Comparison of ENCODE assay signal across 1 cellular context in the genomic region with DNA sequence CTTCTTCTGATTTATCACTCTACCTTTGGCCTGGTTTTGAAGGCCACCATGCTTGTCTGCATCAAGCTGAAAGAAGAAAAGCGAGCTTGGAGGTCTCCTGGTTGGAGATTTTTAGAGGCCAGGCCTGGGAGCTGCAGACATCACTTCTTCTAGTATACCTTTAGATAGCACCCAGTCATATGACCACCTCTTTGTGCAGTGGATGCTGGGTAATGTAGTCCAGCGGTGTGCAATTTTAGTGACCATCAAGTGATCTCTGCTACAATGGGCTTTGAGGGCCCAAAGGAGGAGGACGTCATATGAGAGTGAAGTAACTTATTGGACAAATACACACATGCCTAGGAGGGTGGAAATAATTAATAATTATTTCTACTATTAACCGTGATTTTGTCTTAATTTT.
TF ChIP-seq lines count a peak whose summit lies in the region.

No MANE protein-coding gene starts in this region.

TF ChIP-seq in K562, 482 proteins besides CTCF, POLR2A, EP300 and RAD21 (continues in another document):
- TF ChIP-seq, protein P1, sequence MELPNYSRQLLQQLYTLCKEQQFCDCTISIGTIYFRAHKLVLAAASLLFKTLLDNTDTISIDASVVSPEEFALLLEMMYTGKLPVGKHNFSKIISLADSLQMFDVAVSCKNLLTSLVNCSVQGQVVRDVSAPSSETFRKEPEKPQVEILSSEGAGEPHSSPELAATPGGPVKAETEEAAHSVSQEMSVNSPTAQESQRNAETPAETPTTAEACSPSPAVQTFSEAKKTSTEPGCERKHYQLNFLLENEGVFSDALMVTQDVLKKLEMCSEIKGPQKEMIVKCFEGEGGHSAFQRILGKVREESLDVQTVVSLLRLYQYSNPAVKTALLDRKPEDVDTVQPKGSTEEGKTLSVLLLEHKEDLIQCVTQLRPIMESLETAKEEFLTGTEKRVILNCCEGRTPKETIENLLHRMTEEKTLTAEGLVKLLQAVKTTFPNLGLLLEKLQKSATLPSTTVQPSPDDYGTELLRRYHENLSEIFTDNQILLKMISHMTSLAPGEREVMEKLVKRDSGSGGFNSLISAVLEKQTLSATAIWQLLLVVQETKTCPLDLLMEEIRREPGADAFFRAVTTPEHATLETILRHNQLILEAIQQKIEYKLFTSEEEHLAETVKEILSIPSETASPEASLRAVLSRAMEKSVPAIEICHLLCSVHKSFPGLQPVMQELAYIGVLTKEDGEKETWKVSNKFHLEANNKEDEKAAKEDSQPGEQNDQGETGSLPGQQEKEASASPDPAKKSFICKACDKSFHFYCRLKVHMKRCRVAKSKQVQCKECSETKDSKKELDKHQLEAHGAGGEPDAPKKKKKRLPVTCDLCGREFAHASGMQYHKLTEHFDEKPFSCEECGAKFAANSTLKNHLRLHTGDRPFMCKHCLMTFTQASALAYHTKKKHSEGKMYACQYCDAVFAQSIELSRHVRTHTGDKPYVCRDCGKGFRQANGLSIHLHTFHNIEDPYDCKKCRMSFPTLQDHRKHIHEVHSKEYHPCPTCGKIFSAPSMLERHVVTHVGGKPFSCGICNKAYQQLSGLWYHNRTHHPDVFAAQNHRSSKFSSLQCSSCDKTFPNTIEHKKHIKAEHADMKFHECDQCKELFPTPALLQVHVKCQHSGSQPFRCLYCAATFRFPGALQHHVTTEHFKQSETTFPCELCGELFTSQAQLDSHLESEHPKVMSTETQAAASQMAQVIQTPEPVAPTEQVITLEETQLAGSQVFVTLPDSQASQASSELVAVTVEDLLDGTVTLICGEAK (IDR thresholded peaks at IDR 0.05) = no peak
- TF ChIP-seq, protein P1 (CRISPR knock-in tag; IDR thresholded peaks at IDR 0.05) = no peak
- TF ChIP-seq PHF20 (IDR thresholded peaks at IDR 0.05; ENCODE audit: partially characterized antibody) (no peak), MCM3 (IDR thresholded peaks at IDR 0.05) (no peak), SRSF7 (optimal IDR thresholded peaks at IDR 0.05; ENCODE audit: low read depth, low read length) (no peak), ZNF778 (CRISPR knock-in tag; IDR thresholded peaks at IDR 0.05) (no peak), SNIP1 (IDR thresholded peaks at IDR 0.05; ENCODE audit: low read depth) (no peak), PRMT5 (CRISPR knock-in tag; IDR thresholded peaks at IDR 0.05) (no peak), ARHGAP35 (IDR thresholded peaks at IDR 0.05; ENCODE audit: partially characterized antibody) (no peak), TCF7L2 (IDR thresholded peaks at IDR 0.05; ENCODE audit: low read depth, low read length) (no peak), ZNF143 (CRISPR knock-in tag; IDR thresholded peaks at IDR 0.05) (peak; percentile 79), JUN (IDR thresholded peaks at IDR 0.05; ENCODE audit: borderline replicate concordance, low read depth, low read length) (no peak), JUN (CRISPR knock-in tag; IDR thresholded peaks at IDR 0.05; ENCODE audit: borderline replicate concordance) (no peak), ZNF133 (CRISPR knock-in tag; IDR thresholded peaks at IDR 0.05) (no peak), ZNF589 (CRISPR knock-in tag; IDR thresholded peaks at IDR 0.05; ENCODE audit: low read depth) (no peak), SOX6 (IDR thresholded peaks at IDR 0.05) (no peak)
- TF ChIP-seq, protein P2, sequence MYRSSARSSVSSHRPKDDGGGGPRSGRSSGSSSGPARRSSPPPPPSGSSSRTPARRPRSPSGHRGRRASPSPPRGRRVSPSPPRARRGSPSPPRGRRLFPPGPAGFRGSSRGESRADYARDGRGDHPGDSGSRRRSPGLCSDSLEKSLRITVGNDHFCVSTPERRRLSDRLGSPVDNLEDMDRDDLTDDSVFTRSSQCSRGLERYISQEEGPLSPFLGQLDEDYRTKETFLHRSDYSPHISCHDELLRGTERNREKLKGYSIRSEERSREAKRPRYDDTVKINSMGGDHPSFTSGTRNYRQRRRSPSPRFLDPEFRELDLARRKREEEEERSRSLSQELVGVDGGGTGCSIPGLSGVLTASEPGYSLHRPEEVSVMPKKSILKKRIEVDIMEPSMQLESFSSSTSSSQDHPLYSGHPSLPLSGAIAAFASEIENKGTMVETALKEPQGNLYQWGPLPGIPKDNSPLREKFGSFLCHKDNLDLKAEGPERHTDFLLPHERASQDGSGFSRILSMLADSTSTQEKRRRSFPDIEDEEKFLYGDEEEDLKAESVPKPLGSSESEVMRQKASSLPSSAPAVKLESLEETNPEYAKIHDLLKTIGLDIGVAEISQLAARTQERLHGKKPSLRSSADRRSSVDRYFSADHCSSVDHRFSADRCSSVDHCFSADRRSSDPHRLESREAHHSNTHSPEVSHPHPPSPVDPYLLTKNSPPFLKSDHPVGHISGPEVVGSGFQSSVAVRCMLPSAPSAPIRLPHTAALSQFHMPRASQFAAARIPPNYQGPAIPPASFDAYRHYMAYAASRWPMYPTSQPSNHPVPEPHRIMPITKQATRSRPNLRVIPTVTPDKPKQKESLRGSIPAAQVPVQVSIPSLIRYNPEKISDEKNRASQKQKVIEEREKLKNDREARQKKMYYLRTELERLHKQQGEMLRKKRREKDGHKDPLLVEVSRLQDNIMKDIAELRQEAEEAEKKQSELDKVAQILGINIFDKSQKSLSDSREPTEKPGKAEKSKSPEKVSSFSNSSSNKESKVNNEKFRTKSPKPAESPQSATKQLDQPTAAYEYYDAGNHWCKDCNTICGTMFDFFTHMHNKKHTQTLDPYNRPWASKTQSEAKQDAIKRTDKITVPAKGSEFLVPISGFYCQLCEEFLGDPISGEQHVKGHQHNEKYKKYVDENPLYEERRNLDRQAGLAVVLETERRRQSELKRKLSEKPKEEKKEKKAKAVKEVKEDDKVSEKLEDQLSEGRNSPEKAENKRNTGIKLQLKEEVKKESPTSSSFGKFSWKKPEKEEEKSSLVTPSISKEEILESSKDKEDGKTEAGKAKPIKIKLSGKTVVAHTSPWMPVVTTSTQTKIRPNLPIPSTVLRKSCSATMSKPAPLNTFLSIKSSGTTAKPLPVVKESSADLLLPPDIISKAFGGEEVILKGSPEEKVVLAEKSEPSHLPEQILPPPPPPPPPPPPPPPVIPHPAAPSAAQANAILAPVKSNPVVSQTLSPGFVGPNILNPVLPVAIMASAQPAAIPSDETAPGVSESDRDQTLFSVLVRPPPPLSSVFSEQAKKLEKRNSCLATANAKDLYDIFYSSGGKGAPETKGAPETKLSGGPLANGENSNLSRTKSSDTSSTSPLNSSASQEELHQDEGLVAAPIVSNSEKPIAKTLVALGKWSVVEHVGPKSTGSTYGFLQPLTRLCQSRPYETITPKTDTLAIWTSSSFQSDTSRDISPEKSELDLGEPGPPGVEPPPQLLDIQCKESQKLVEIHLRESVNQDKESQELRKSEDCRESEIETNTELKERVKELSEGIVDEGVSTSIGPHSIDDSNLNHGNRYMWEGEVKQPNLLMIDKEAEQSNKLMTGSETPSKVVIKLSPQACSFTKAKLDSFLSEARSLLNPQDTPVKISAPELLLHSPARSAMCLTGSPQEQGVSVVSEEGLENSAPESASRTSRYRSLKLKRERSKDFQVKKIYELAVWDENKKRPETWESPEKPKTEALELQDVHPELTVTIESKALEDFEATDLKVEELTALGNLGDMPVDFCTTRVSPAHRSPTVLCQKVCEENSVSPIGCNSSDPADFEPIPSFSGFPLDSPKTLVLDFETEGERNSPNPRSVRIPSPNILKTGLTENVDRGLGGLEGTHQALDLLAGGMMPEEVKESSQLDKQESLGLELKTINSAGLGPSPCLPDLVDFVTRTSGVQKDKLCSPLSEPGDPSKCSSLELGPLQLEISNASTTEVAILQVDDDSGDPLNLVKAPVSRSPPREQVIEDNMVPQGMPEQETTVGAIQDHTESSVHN (IDR thresholded peaks at IDR 0.05; ENCODE audit: borderline replicate concordance in 1 of 2, low read depth in 1 of 2) = no peak
- TF ChIP-seq, protein P3, sequence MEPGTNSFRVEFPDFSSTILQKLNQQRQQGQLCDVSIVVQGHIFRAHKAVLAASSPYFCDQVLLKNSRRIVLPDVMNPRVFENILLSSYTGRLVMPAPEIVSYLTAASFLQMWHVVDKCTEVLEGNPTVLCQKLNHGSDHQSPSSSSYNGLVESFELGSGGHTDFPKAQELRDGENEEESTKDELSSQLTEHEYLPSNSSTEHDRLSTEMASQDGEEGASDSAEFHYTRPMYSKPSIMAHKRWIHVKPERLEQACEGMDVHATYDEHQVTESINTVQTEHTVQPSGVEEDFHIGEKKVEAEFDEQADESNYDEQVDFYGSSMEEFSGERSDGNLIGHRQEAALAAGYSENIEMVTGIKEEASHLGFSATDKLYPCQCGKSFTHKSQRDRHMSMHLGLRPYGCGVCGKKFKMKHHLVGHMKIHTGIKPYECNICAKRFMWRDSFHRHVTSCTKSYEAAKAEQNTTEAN (CRISPR knock-in tag; IDR thresholded peaks at IDR 0.05) = no peak
- TF ChIP-seq, protein P4, sequence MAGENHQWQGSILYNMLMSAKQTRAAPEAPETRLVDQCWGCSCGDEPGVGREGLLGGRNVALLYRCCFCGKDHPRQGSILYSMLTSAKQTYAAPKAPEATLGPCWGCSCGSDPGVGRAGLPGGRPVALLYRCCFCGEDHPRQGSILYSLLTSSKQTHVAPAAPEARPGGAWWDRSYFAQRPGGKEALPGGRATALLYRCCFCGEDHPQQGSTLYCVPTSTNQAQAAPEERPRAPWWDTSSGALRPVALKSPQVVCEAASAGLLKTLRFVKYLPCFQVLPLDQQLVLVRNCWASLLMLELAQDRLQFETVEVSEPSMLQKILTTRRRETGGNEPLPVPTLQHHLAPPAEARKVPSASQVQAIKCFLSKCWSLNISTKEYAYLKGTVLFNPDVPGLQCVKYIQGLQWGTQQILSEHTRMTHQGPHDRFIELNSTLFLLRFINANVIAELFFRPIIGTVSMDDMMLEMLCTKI (IDR thresholded peaks at IDR 0.05; ENCODE audit: partially characterized antibody) = no peak
- TF ChIP-seq, protein P5, sequence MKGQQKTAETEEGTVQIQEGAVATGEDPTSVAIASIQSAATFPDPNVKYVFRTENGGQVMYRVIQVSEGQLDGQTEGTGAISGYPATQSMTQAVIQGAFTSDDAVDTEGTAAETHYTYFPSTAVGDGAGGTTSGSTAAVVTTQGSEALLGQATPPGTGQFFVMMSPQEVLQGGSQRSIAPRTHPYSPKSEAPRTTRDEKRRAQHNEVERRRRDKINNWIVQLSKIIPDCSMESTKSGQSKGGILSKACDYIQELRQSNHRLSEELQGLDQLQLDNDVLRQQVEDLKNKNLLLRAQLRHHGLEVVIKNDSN (CRISPR knock-in tag; IDR thresholded peaks at IDR 0.05) = peak; percentile 87
- TF ChIP-seq, protein P6, sequence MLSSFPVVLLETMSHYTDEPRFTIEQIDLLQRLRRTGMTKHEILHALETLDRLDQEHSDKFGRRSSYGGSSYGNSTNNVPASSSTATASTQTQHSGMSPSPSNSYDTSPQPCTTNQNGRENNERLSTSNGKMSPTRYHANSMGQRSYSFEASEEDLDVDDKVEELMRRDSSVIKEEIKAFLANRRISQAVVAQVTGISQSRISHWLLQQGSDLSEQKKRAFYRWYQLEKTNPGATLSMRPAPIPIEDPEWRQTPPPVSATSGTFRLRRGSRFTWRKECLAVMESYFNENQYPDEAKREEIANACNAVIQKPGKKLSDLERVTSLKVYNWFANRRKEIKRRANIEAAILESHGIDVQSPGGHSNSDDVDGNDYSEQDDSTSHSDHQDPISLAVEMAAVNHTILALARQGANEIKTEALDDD (IDR thresholded peaks at IDR 0.05) = no peak
- TF ChIP-seq, protein P7, sequence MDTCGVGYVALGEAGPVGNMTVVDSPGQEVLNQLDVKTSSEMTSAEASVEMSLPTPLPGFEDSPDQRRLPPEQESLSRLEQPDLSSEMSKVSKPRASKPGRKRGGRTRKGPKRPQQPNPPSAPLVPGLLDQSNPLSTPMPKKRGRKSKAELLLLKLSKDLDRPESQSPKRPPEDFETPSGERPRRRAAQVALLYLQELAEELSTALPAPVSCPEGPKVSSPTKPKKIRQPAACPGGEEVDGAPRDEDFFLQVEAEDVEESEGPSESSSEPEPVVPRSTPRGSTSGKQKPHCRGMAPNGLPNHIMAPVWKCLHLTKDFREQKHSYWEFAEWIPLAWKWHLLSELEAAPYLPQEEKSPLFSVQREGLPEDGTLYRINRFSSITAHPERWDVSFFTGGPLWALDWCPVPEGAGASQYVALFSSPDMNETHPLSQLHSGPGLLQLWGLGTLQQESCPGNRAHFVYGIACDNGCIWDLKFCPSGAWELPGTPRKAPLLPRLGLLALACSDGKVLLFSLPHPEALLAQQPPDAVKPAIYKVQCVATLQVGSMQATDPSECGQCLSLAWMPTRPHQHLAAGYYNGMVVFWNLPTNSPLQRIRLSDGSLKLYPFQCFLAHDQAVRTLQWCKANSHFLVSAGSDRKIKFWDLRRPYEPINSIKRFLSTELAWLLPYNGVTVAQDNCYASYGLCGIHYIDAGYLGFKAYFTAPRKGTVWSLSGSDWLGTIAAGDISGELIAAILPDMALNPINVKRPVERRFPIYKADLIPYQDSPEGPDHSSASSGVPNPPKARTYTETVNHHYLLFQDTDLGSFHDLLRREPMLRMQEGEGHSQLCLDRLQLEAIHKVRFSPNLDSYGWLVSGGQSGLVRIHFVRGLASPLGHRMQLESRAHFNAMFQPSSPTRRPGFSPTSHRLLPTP (IDR thresholded peaks at IDR 0.05; ENCODE audit: borderline replicate concordance, extremely low read depth, insufficient read length) = no peak
- TF ChIP-seq, protein P8, sequence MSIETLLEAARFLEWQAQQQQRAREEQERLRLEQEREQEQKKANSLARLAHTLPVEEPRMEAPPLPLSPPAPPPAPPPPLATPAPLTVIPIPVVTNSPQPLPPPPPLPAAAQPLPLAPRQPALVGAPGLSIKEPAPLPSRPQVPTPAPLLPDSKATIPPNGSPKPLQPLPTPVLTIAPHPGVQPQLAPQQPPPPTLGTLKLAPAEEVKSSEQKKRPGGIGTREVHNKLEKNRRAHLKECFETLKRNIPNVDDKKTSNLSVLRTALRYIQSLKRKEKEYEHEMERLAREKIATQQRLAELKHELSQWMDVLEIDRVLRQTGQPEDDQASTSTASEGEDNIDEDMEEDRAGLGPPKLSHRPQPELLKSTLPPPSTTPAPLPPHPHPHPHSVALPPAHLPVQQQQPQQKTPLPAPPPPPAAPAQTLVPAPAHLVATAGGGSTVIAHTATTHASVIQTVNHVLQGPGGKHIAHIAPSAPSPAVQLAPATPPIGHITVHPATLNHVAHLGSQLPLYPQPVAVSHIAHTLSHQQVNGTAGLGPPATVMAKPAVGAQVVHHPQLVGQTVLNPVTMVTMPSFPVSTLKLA (conservative IDR thresholded peaks at IDR 0.05) = no peak
